Comparison of ENCODE assay signal across 1 cellular context in genomic region chr19:19550454-19550842, GRCh38.
TF ChIP-seq lines count a peak whose summit lies in the region.

No MANE protein-coding gene starts in this region.

TF ChIP-seq in IMR-90, 13 proteins besides CTCF, POLR2A, EP300 and RAD21 (continued from another document):
- TF ChIP-seq RFX5 (IDR thresholded peaks at IDR 0.05; ENCODE audit: low read depth, low read length) (no peak), USF2 (IDR thresholded peaks at IDR 0.05; ENCODE audit: low read depth, low read length) (no peak)
TF ChIP-seq in IMR-90: peak in this region for 1.
